ENCODE assay signal across 17 cellular contexts in the genomic region with DNA sequence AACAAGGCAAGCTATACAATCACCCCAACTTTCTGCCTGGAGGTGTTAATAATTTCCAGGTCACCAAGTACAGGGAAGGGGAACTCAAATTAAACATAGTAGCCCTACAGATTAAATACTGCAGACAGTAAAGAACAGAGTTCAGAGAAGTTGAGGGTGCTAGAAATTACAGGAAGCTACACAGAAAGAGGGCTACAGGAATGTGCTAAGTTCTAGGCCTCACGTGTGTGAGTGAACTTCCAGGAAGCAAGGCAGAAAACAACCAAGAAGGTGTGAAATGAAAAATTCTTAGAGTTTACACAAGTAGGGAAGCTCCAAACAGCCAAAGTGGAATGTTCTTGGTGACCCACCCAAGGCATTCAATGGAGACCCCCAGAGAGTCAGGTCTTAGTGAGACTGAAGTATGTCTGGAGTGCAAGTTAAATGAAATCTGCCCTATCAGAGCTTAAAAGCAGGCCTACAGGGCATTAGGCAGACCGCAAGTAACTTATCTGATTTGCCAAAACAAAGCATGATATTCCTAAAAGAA. TPM values are rescaled to one million over a fixed set of nuclear protein-coding genes. Genes with fewer than 3 reads are reported as not detected.
DNase-seq lines count a peak whose midpoint lies in the region; ATAC-seq and TF ChIP-seq lines count a peak whose summit lies in the region.
"Had no signal": no experiment of that assay in that cellular context is flagged by ENCODE, and none has a peak within 500 bp of the region (broad histone marks: within the 10 kb centered on the region; RNA-seq: fewer than 3 reads in every experiment).

No MANE protein-coding gene starts in this region.

- no peak overlapping the region for H2AFZ ChIP-seq in hepatocyte

- no peak overlapping the region for H3K4me3 ChIP-seq in SJCRH30
- peak overlapping the region; percentile 52 for H3K4me3 ChIP-seq in endodermal cell (ENCODE audit: low read length)
- H3K4me3 ChIP-seq in hepatocyte, result no peak overlapping the region
- H3K4me3 ChIP-seq: pancreas, vagina had no signal

- H3K9me3 ChIP-seq in SJCRH30 (replicated peaks), result 0 out of 2 replicates have a peak, but pooled peaks cover 4% of the 10 kb centered on the region
- no peaks in the 10 kb centered on the region for H3K9me3 ChIP-seq in endodermal cell (ENCODE audit: control insufficient read depth, low read length)
- no peaks in the 10 kb centered on the region for H3K9me3 ChIP-seq in hepatocyte (ENCODE audit: low read depth)
- H3K9me3 ChIP-seq: pancreas, vagina had no signal

- H3K27me3 ChIP-seq in SJCRH30 (no peaks in the 10 kb centered on the region), endodermal cell (ENCODE audit: control insufficient read depth, insufficient read depth, low read length, poor library complexity, severe bottlenecking) (no peaks in the 10 kb centered on the region), hepatocyte (no peaks in the 10 kb centered on the region)
- H3K27me3 ChIP-seq: pancreas, vagina had no signal

- H3K4me3 Mint-ChIP-seq in endodermal cell (no peak overlapping the region), nephron progenitor cell (no peak overlapping the region)

- H4K20me1 ChIP-seq in hepatocyte (ENCODE audit: insufficient read depth, poor library complexity, severe bottlenecking), result peaks cover 3% of the 10 kb centered on the region

- DNase-seq in EH (ENCODE audit: low read depth), result peak; percentile 16
- DNase-seq in SJCRH30, result no peak
- peak; percentile 58 for DNase-seq in endodermal cell
- DNase-seq in nephron progenitor cell, result no peak
- DNase-seq in hepatocyte (ENCODE audit: low spot score), result no peak
- DNase-seq in Kasumi-1 (lab: John Stamatoyannopoulos, UW), result no peak
- DNase-seq: activated naive CD4-positive, alpha-beta T cell treated with Interleukin-2 at 50 U/mL for 16 hours; DND-41; effector memory CD4-positive, alpha-beta T cell; foreskin melanocyte; NCI-H1105; NCI-H2227 treated with DMSO at 0.1 percent for 48 hours; pancreas; SHP77 treated with DMSO at 0.1 percent for 48 hours had no signal

- H3K36me3 Mint-ChIP-seq in endodermal cell (ENCODE audit: low read depth) (peaks cover 38% of the 10 kb centered on the region), nephron progenitor cell (ENCODE audit: low read depth) (peaks cover 41% of the 10 kb centered on the region)

- H3K27me3 Mint-ChIP-seq in endodermal cell (ENCODE audit: insufficient read depth), result no peaks in the 10 kb centered on the region
- H3K27me3 Mint-ChIP-seq in nephron progenitor cell (ENCODE audit: low read depth, poor library complexity), result no peaks in the 10 kb centered on the region

- H3K27ac Mint-ChIP-seq in endodermal cell, result peak overlapping the region; percentile 89
- peak overlapping the region; percentile 6 for H3K27ac Mint-ChIP-seq in nephron progenitor cell

- H3K9ac ChIP-seq in endodermal cell (ENCODE audit: extremely low read depth, low read length, poor library complexity, severe bottlenecking), result peak overlapping the region; percentile 26

- 62 to 64% methylated on average over 2 of the region's 2 CpGs for WGBS in endodermal cell (ENCODE audit: insufficient coverage in 1 of 2, insufficient read length in 1 of 2), 2 experiments
- 71% methylated on average over 2 of the region's 2 CpGs for WGBS in hepatocyte (ENCODE audit: low lambda C conversion rate, missing lambda C conversion rate)

- peaks cover 77% of the 10 kb centered on the region for H3K4me1 Mint-ChIP-seq in endodermal cell
- H3K4me1 Mint-ChIP-seq in nephron progenitor cell, result peaks cover 14% of the 10 kb centered on the region

- no peaks in the 10 kb centered on the region for H3K9me2 ChIP-seq in hepatocyte (replicated peaks; ENCODE audit: insufficient read depth)

- H3K4me2 ChIP-seq in hepatocyte, result no peak overlapping the region

- no peak for ATAC-seq in activated CD4-positive, CD25-positive, alpha-beta regulatory T cell treated with anti-CD3 and anti-CD28 coated beads, Interleukin-2, amount 50 U/mL, for 24 hours

- H3K4me1 ChIP-seq in SJCRH30 (peaks cover 13% of the 10 kb centered on the region; the same call in 1 of the 2 replicates), endodermal cell (ENCODE audit: control insufficient read depth, insufficient read depth, low read length) (peaks cover 48% of the 10 kb centered on the region), hepatocyte (ENCODE audit: insufficient read depth) (peaks cover 17% of the 10 kb centered on the region)

- H3K36me3 ChIP-seq in SJCRH30, result peaks cover 22% of the 10 kb centered on the region
- peaks cover 34% of the 10 kb centered on the region for H3K36me3 ChIP-seq in endodermal cell (ENCODE audit: control insufficient read depth, insufficient read depth, low read length)
- no peaks in the 10 kb centered on the region for H3K36me3 ChIP-seq in hepatocyte (replicated peaks; ENCODE audit: insufficient read depth, low read depth)

- H3K79me2 ChIP-seq in hepatocyte, result peaks cover 45% of the 10 kb centered on the region

- H3K27ac ChIP-seq in SJCRH30 (peak overlapping the region; percentile 8; the same call in 1 of the 2 replicates), endodermal cell (ENCODE audit: low read depth, low read length) (peak overlapping the region; percentile 64), hepatocyte (no peak overlapping the region)
- H3K27ac ChIP-seq: C4-2B, pancreas, vagina had no signal

- TF ChIP-seq CTCF in endodermal cell (conservative IDR thresholded peaks at IDR 0.05), result peak; percentile 18
- no peak for TF ChIP-seq CTCF in nephron progenitor cell (IDR thresholded peaks at IDR 0.05)
- TF ChIP-seq CTCF in hepatocyte (IDR thresholded peaks at IDR 0.05; ENCODE audit: poor library complexity), result no peak

- H3K9me3 Mint-ChIP-seq in endodermal cell (no peaks in the 10 kb centered on the region), nephron progenitor cell (no peaks in the 10 kb centered on the region)

RNA-seq across cellular contexts. Expression of a gene that starts 58.2 kb away (rescaled TPM):
- under 0.01 TPM in 1 of 2 replicates, not detected in the other for total RNA-seq in SJCRH30 (2014; rRNA removed; shearing (Covaris generic))
- not detected for total RNA-seq in endodermal cell
- 2,034 TPM for polyA plus RNA-seq in endodermal cell (2013, experiment 1 of 2)
- polyA plus RNA-seq in endodermal cell (2013, experiment 2 of 2), result 2,520 TPM
- total RNA-seq in hepatocyte, result not detected in 2 replicates
- polyA plus RNA-seq in hepatocyte, result 9.5 and 10.0 TPM in 2 replicates
- total RNA-seq: vagina had no signal
- polyA plus RNA-seq: pancreas had no signal

Comparison
In these comparisons a context has a peak if more than half of its experiments do, and no peak if none do; other contexts are left out.
1. DNase-seq: peak in EH (single experiment) and endodermal cell (single experiment); none in SJCRH30 (0 of 2), nephron progenitor cell (single experiment), hepatocyte (single experiment) and Kasumi-1 (0 of 2).